In genomic region chr6:33317668-33318425, GRCh38 we compare ENCODE assay signal across 8 cellular contexts. TPM values are rescaled to one million over a fixed set of nuclear protein-coding genes. Genes with fewer than 3 reads are reported as not detected.
A peak's percentile ranks its signal among the peaks of the same experiment; 100 is the strongest.
DNase-seq lines count a peak whose midpoint lies in the region; ATAC-seq and TF ChIP-seq lines count a peak whose summit lies in the region.

TSS of gene ZBTB22 (minus strand) at chr6:33317744. CDS start at chr6:33316916, 828 bp downstream.

- no peaks in the 10 kb centered on the region for H3K36me3 ChIP-seq in urinary bladder (ENCODE audit: insufficient read depth)

- H3K4me3 ChIP-seq in GM12865 (ENCODE audit: low read depth, low read length), result peak within 1 kb of the TSS; percentile 70
- H3K4me3 ChIP-seq in urinary bladder (ENCODE audit: low read depth, low read length), result peak within 1 kb of the TSS; percentile 48

- peak within 1 kb of the TSS; percentile 97 for H3K4me3 Mint-ChIP-seq in progenitor cell of endocrine pancreas (ENCODE audit: low read depth)

- H3K27ac Mint-ChIP-seq in progenitor cell of endocrine pancreas, result peak within 1 kb of the TSS; percentile 98

- no peaks in the 10 kb centered on the region for H3K27me3 Mint-ChIP-seq in progenitor cell of endocrine pancreas

- peaks cover 26% of the 10 kb centered on the region for H3K36me3 Mint-ChIP-seq in progenitor cell of endocrine pancreas (ENCODE audit: insufficient read depth)

- peaks cover 44% of the 10 kb centered on the region for H3K4me1 Mint-ChIP-seq in progenitor cell of endocrine pancreas (ENCODE audit: low read depth)

- 1% methylated on average over 45 of the region's 45 CpGs for WGBS in urinary bladder

- H3K4me1 ChIP-seq in urinary bladder (ENCODE audit: insufficient read depth), result no peaks in the 10 kb centered on the region

- H3K9me3 Mint-ChIP-seq in progenitor cell of endocrine pancreas (ENCODE audit: low read depth), result no peaks in the 10 kb centered on the region

- DNase-seq in GM12865 (ENCODE audit: low read depth), result peak; percentile 99
- DNase-seq in NCI-H146 treated with DMSO at 0.1 percent for 48 hours (lab: John Stamatoyannopoulos, UW; ENCODE audit: unreplicated experiment), result peak; percentile 90
- DNase-seq in amniotic stem cell (lab: John Stamatoyannopoulos, UW), result peak; percentile 99
- DNase-seq in left cardiac atrium, result peak; percentile 100
- peak; percentile 93 for DNase-seq in progenitor cell of endocrine pancreas (ENCODE audit: low spot score, unreplicated experiment)

- H3K27ac ChIP-seq in urinary bladder (ENCODE audit: low read depth), result no peak within 1 kb of the TSS

- peak; percentile 51 for ATAC-seq in HG02840 (IDR thresholded peaks at IDR 0.05; ENCODE audit: low FRiP score, unreplicated experiment)
- peak; percentile 77 to 84 for ATAC-seq in left cardiac atrium

- intact Hi-C loops in T-helper 1 cell treated with Interleukin-12 subunit alpha and Interleukin-12 subunit beta and Interleukin-4 antibody, amounts not matched to agents 30 ng/mL and 1 ng/mL, for 36 hours (cut with micrococcal nuclease), result loop anchor here (1.0 to 2.0 kb wide), 4 partner anchors 26 to 473 kb away; partner anchors contain the start of genes PFDN6, PSMB8, VPS52 and WDR46
- intact Hi-C loops in left cardiac atrium (cut with DNase I), result no loop called here

- TF ChIP-seq CTCF in GM12865 (IDR thresholded peaks at IDR 0.05; ENCODE audit: insufficient read depth, low read depth, low read length, missing control alignments) (no peak), progenitor cell of endocrine pancreas (IDR thresholded peaks at IDR 0.05; ENCODE audit: unreplicated experiment) (no peak)

RNA-seq across cellular contexts. Expression of gene ZBTB22, which starts in this region (rescaled TPM):
- 12.4 and 13.3 TPM in 2 replicates for total RNA-seq in T-helper 1 cell treated with Interleukin-12 subunit alpha and Interleukin-12 subunit beta and Interleukin-4 antibody, amounts not matched to agents 30 ng/mL and 1 ng/mL, for 36 hours
- 10 to 100 TPM; 14.1 to 15.7 TPM for total RNA-seq in left cardiac atrium
- total RNA-seq in progenitor cell of endocrine pancreas, result 27.3 and 28.1 TPM in 2 replicates
- total RNA-seq in urinary bladder, result 15.8 TPM
- polyA plus RNA-seq in urinary bladder, result 21.4 TPM
